In genomic region chr12:63846249-63846967, GRCh38 we compare ENCODE assay signal across 9 cellular contexts. TPM values are rescaled to one million over a fixed set of nuclear protein-coding genes. Genes with fewer than 3 reads are reported as not detected.
A peak's percentile ranks its signal among the peaks of the same experiment; 100 is the strongest.
DNase-seq lines count a peak whose midpoint lies in the region; ATAC-seq and TF ChIP-seq lines count a peak whose summit lies in the region.
"Had no signal": no experiment of that assay in that cellular context is flagged by ENCODE, and none has a peak within 500 bp of the region (broad histone marks: within the 10 kb centered on the region; RNA-seq: fewer than 3 reads in every experiment).

No MANE protein-coding gene starts in this region.

- H3K36me3 ChIP-seq in HAP-1 (replicated peaks) (no peaks in the 10 kb centered on the region), PC-9 (ENCODE audit: low read depth) (no peaks in the 10 kb centered on the region), fibroblast of lung (ENCODE audit: control insufficient read depth, insufficient read depth, low read length) (peaks cover 2% of the 10 kb centered on the region), trophoblast cell (ENCODE audit: control insufficient read depth in 1 of 2, insufficient read depth in 2 of 2, low read length in 2 of 2) (no peaks in the 10 kb centered on the region), WERI-Rb-1 (no peaks in the 10 kb centered on the region)

- no peak overlapping the region for H2BK12ac ChIP-seq in trophoblast cell (ENCODE audit: low read length)

- H3K4me2 ChIP-seq in PC-9 = peak overlapping the region; percentile 85
- peak overlapping the region; percentile 90 for H3K4me2 ChIP-seq in fibroblast of lung (ENCODE audit: extremely low read depth, insufficient read depth, low read length)
- H3K4me2 ChIP-seq in trophoblast cell (ENCODE audit: low read length) = no peak overlapping the region

- H3K14ac ChIP-seq in trophoblast cell (ENCODE audit: low read length) = no peak overlapping the region

- H3F3A ChIP-seq in PC-9 (ENCODE audit: insufficient read depth, low read depth) = peaks cover 16% of the 10 kb centered on the region

- no peak for ATAC-seq in HG02870 (IDR thresholded peaks at IDR 0.05; ENCODE audit: unreplicated experiment)

- peaks cover 5% of the 10 kb centered on the region for H3K79me1 ChIP-seq in trophoblast cell (ENCODE audit: low read length)

- H3K79me2 ChIP-seq in PC-9 (ENCODE audit: low read depth) (peaks cover 73% of the 10 kb centered on the region), fibroblast of lung (ENCODE audit: control insufficient read depth, insufficient read depth, low read length) (peaks cover 72% of the 10 kb centered on the region), trophoblast cell (ENCODE audit: control insufficient read depth, insufficient read depth, low read length, poor library complexity) (peaks cover 3% of the 10 kb centered on the region)

- peak overlapping the region; percentile 13 for H3K9ac ChIP-seq in fibroblast of lung (ENCODE audit: insufficient read depth, low read length)
- H3K9ac ChIP-seq in trophoblast cell (ENCODE audit: low read length) = no peak overlapping the region

- H3K9me3 ChIP-seq in HAP-1 (no peaks in the 10 kb centered on the region), PC-9 (ENCODE audit: insufficient read depth, low read depth) (no peaks in the 10 kb centered on the region), fibroblast of lung (ENCODE audit: control insufficient read depth, insufficient read depth, low read depth, low read length) (no peaks in the 10 kb centered on the region), trophoblast cell (ENCODE audit: insufficient read depth, low read depth, low read length) (no peaks in the 10 kb centered on the region), WERI-Rb-1 (ENCODE audit: severe bottlenecking) (no peaks in the 10 kb centered on the region)

- H3K27me3 ChIP-seq in HAP-1 (ENCODE audit: low read depth) (no peaks in the 10 kb centered on the region), PC-9 (ENCODE audit: insufficient read depth, low read depth) (no peaks in the 10 kb centered on the region), fibroblast of lung (ENCODE audit: control insufficient read depth, insufficient read depth, low read length) (no peaks in the 10 kb centered on the region), trophoblast cell (ENCODE audit: insufficient read depth, low read length) (no peaks in the 10 kb centered on the region), WERI-Rb-1 (ENCODE audit: insufficient read depth, low read depth, severe bottlenecking) (no peaks in the 10 kb centered on the region)

- H4K91ac ChIP-seq in trophoblast cell (ENCODE audit: low read depth, low read length) = no peak overlapping the region

- peak overlapping the region; percentile 65 for H3K27ac ChIP-seq in PC-9
- peak overlapping the region; percentile 95 for H3K27ac ChIP-seq in fibroblast of lung (ENCODE audit: insufficient read depth, low read length)
- no peak overlapping the region for H3K27ac ChIP-seq in trophoblast cell (ENCODE audit: low read depth, low read length)
- no peak overlapping the region for H3K27ac ChIP-seq in WERI-Rb-1

- POLR2A ChIA-PET in PC-9 (lab: Charles Lee; ENCODE audit: unreplicated experiment) = interaction anchor here (0.6 kb wide), 1 partner anchor 107 kb away, joined by 5 read pairs; no protein-coding TSS in a partner anchor

- no peak overlapping the region for H2AK5ac ChIP-seq in trophoblast cell (ENCODE audit: low read length)

- WGBS in trophoblast cell (ENCODE audit: extremely low coverage, insufficient coverage, insufficient read length) = no CpG with 5 or more reads among the region's 6 CpGs

- peaks cover 17% of the 10 kb centered on the region for H3K4me1 ChIP-seq in HAP-1
- peaks cover 49% of the 10 kb centered on the region for H3K4me1 ChIP-seq in PC-9 (replicated peaks; ENCODE audit: insufficient read depth)
- peaks cover 5% of the 10 kb centered on the region for H3K4me1 ChIP-seq in fibroblast of lung (ENCODE audit: control insufficient read depth, extremely low read depth, insufficient read depth, low read length)
- peaks cover 0 to 2% of the 10 kb centered on the region in 2 experiments for H3K4me1 ChIP-seq in trophoblast cell (ENCODE audit: control insufficient read depth in 1 of 2, insufficient read depth in 2 of 2, low read length in 2 of 2)

- CTCF ChIA-PET in PC-9 (lab: Charles Lee) = no interaction called here

- H4K8ac ChIP-seq in trophoblast cell (ENCODE audit: low read depth, low read length) = no peak overlapping the region

- DNase-seq in HAP-1 (ENCODE audit: low spot score in 2 of 2) (no peak), PC-9 (peak in 1 of 2 experiments; percentile 45), fibroblast of lung (ENCODE audit: low read depth in 2 of 2) (peak in 1 of 2 donors; percentile 41), trophoblast cell (no peak), DMS153 (lab: John Stamatoyannopoulos, UW) (no peak), NCI-H524 treated with DMSO at 0.1 percent for 48 hours (lab: John Stamatoyannopoulos, UW) (no peak), WERI-Rb-1 (no peak)
- DNase-seq: activated CD8-positive, alpha-beta memory T cell treated with anti-CD3 and anti-CD28 coated beads, Interleukin-2, amount 50 U/mL, for 4 hours had no signal

- H2BK120ac ChIP-seq in trophoblast cell (ENCODE audit: insufficient read depth, low read length, poor library complexity) = no peak overlapping the region

- no peak overlapping the region for H2BK5ac ChIP-seq in trophoblast cell (ENCODE audit: low read depth, low read length, poor library complexity)

- in situ Hi-C loops in HAP-1 (cut with MboI; ENCODE audit: low sequenced_read_pairs) = loop anchor here (25.0 kb wide), 2 partner anchors 1259 to 1409 kb away; no protein-coding TSS in a partner anchor

- peak overlapping the region; percentile 20 for H3K4ac ChIP-seq in trophoblast cell (ENCODE audit: low read depth, low read length)

- H3K23ac ChIP-seq in trophoblast cell (ENCODE audit: low read length) = no peak overlapping the region

- BruUV-seq in PC-9 (replicated peaks; lab: Mats Ljungman, UMichigan) = no TSS peak

- H3K18ac ChIP-seq in trophoblast cell (ENCODE audit: low read length) = no peak overlapping the region

- H4K12ac ChIP-seq in trophoblast cell (ENCODE audit: low read depth, low read length) = no peak overlapping the region

- H3K9me2 ChIP-seq in PC-9 (ENCODE audit: insufficient read depth) = no peaks in the 10 kb centered on the region

- intact Hi-C loops in PC-9 (cut with micrococcal nuclease; ENCODE audit: unreplicated experiment) = loop anchor here (5.0 to 10.0 kb wide), 5 partner anchors 56 to 276 kb away; no protein-coding TSS in a partner anchor

- TF ChIP-seq CTCF in PC-9 (conservative IDR thresholded peaks at IDR 0.05) (no peak; the same call in 1 of the 2 replicates), fibroblast of lung (conservative IDR thresholded peaks at IDR 0.05 in 1 of 2, IDR thresholded peaks at IDR 0.05 in 1 of 2; ENCODE audit: low read depth in 1 of 2, low read length in 2 of 2) (peak in 1 of 2 donors; percentile 9), WERI-Rb-1 (IDR thresholded peaks at IDR 0.05; ENCODE audit: low read depth, low read length) (no peak)

- peak overlapping the region; percentile 84 for H3K4me3 ChIP-seq in HAP-1
- H3K4me3 ChIP-seq in PC-9 = peak overlapping the region; percentile 97
- peak overlapping the region; percentile 84 to 98 (median 93) for H3K4me3 ChIP-seq in fibroblast of lung (replicated peaks in 1 of 4; ENCODE audit: control extremely low read depth in 1 of 4, insufficient read depth in 1 of 4, low read depth in 3 of 4, low read length in 4 of 4)
- no peak overlapping the region for H3K4me3 ChIP-seq in trophoblast cell (ENCODE audit: low read depth, low read length)
- H3K4me3 ChIP-seq in WERI-Rb-1 (ENCODE audit: low read depth, low read length) = no peak overlapping the region

- H4K20me1 ChIP-seq in PC-9 (ENCODE audit: insufficient read depth) = no peaks in the 10 kb centered on the region
- H4K20me1 ChIP-seq in fibroblast of lung (ENCODE audit: control insufficient read depth, extremely low read depth, insufficient read depth, low read length) = no peaks in the 10 kb centered on the region

- H2AFZ ChIP-seq in PC-9 (no peak overlapping the region), fibroblast of lung (ENCODE audit: low read length) (no peak overlapping the region), trophoblast cell (ENCODE audit: insufficient read depth, low read length, poor library complexity) (no peak overlapping the region)

RNA-seq across cellular contexts. Expression of gene SRGAP1, which starts 1.9 kb away (rescaled TPM):
- 18.0 and 24.5 TPM in 2 replicates for total RNA-seq in PC-9 (2021)
- total RNA-seq in fibroblast of lung = 17.5 and 30.2 TPM in 2 replicates
- polyA plus RNA-seq in fibroblast of lung = 18.9 and 23.8 TPM in 2 replicates
- polyA plus RNA-seq in fibroblast of lung (2012) = 14.2 and 14.3 TPM in 2 replicates
- polyA minus RNA-seq in fibroblast of lung (ENCODE audit: low replicate concordance) = 35.2 and 51.6 TPM in 2 replicates
- 3.1 TPM in 2 replicates for polyA plus RNA-seq in trophoblast cell (2013)

Comparison
In these comparisons a context has a peak if more than half of its experiments do, and no peak if none do; other contexts are left out.
1. H3K4me3 ChIP-seq: peak in HAP-1 (single experiment), PC-9 (single experiment) and fibroblast of lung (4 of 4); none in trophoblast cell (single experiment) and WERI-Rb-1 (single experiment).
2. H3K27ac ChIP-seq: peak in PC-9 (single experiment) and fibroblast of lung (single experiment); none in trophoblast cell (single experiment) and WERI-Rb-1 (single experiment).